In the genomic region with DNA sequence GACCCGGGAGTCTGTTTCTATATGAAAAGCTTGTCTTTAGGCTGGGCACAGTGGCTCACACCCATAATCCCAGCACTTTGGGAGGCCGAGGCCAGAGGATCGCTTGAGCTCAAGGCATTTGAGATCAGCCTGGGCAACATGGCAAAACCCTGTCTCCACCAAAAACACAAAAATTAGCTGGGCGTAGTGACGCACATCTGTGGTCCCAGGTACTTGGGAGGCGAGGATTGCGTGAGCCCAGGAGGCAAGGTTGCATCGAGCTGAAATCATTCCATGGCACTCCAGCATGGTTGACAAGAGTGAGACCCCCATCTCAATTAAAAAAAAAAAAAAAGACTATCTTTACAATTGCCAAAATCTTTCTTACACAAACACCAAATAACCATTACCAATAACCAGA, we compare ENCODE assay signal across 18 cellular contexts. TPM values are rescaled to one million over a fixed set of nuclear protein-coding genes. Genes with fewer than 3 reads are reported as not detected.
DNase-seq lines count a peak whose midpoint lies in the region; ATAC-seq and TF ChIP-seq lines count a peak whose summit lies in the region.
"Had no signal": no experiment of that assay in that cellular context is flagged by ENCODE, and none has a peak within 500 bp of the region (broad histone marks: within the 10 kb centered on the region; RNA-seq: fewer than 3 reads in every experiment).

No MANE protein-coding gene starts in this region.

- intact Hi-C loops in Calu3 (cut with micrococcal nuclease; ENCODE audit: unreplicated experiment) (loop anchor here (2.0 to 5.0 kb wide), 2 partner anchors 39 to 69 kb away; no protein-coding TSS in a partner anchor), colonic mucosa (cut with DNase I) (no loop called here), gastrocnemius medialis (cut with DNase I; ENCODE audit: low total_unique reads) (loop anchor here (5.0 kb wide), 1 partner anchor 104 kb away; the partner anchor contains the start of gene LIG3)

- no peaks in the 10 kb centered on the region for H3K27me3 Mint-ChIP-seq in Calu3 (ENCODE audit: unreplicated experiment)
- no peaks in the 10 kb centered on the region for H3K27me3 Mint-ChIP-seq in progenitor cell of endocrine pancreas
- H3K27me3 Mint-ChIP-seq: activated naive CD4-positive, alpha-beta T cell treated with anti-CD3 and anti-CD28 coated beads, Interleukin-2, amount 10 ng/mL, durations not matched to agents 7 days and 5 days had no signal

- peak overlapping the region; percentile 90 for H3K27ac Mint-ChIP-seq in Calu3 (ENCODE audit: unreplicated experiment)
- peak overlapping the region; percentile 97 for H3K27ac Mint-ChIP-seq in progenitor cell of endocrine pancreas

- H3K27ac ChIP-seq in KMS-11 (no peak overlapping the region), colonic mucosa (peak overlapping the region; percentile 18), gastrocnemius medialis (no peak overlapping the region)
- H3K27ac ChIP-seq: SJSA1 had no signal

- H3K36me3 ChIP-seq in KMS-11 (ENCODE audit: insufficient read depth) (no peaks in the 10 kb centered on the region), colonic mucosa (no peaks in the 10 kb centered on the region), BE2C (no peaks in the 10 kb centered on the region), gastrocnemius medialis (no peaks in the 10 kb centered on the region)
- H3K36me3 ChIP-seq: vagina had no signal

- H3K36me3 Mint-ChIP-seq in Calu3 (ENCODE audit: insufficient read depth, unreplicated experiment) (peaks cover 61% of the 10 kb centered on the region), progenitor cell of endocrine pancreas (ENCODE audit: insufficient read depth) (no peaks in the 10 kb centered on the region)

- H3K4me3 ChIP-seq in KMS-11 (IDR thresholded peaks at IDR 0.05; ENCODE audit: insufficient read depth, low read depth, low read length) (no peak overlapping the region), colonic mucosa (no peak overlapping the region), BE2C (ENCODE audit: low read depth, low read length) (no peak overlapping the region), gastrocnemius medialis (no peak overlapping the region)
- H3K4me3 ChIP-seq: SJSA1, vagina had no signal

- no peaks in the 10 kb centered on the region for H3K9me3 ChIP-seq in colonic mucosa
- H3K9me3 ChIP-seq in BE2C, result no peaks in the 10 kb centered on the region
- no peaks in the 10 kb centered on the region for H3K9me3 ChIP-seq in gastrocnemius medialis
- H3K9me3 ChIP-seq: vagina had no signal

- H3K9ac ChIP-seq in KMS-11 (no peak overlapping the region), colonic mucosa (ENCODE audit: low read depth in 2 of 2, low read length in 2 of 2) (no peak overlapping the region)

- no peak for ATAC-seq in gastrocnemius medialis

- no peak overlapping the region for H2AFZ ChIP-seq in KMS-11 (ENCODE audit: low read depth)

- H3K4me1 ChIP-seq in KMS-11 (ENCODE audit: low read depth, poor library complexity, severe bottlenecking) (peaks cover 67% of the 10 kb centered on the region), colonic mucosa (peaks cover 19% of the 10 kb centered on the region), BE2C (peaks cover 5% of the 10 kb centered on the region), gastrocnemius medialis (peaks cover 6 to 14% of the 10 kb centered on the region in 2 donors)

- H3K27me3 ChIP-seq in KMS-11 (ENCODE audit: insufficient read depth, low read depth) (no peaks in the 10 kb centered on the region), colonic mucosa (no peaks in the 10 kb centered on the region), BE2C (no peaks in the 10 kb centered on the region), gastrocnemius medialis (no peaks in the 10 kb centered on the region)
- H3K27me3 ChIP-seq: SJSA1, vagina had no signal

- no peaks in the 10 kb centered on the region for H4K20me1 ChIP-seq in KMS-11 (ENCODE audit: insufficient read depth)

- peaks cover 51% of the 10 kb centered on the region; the same call in 1 of the 2 replicates for H3K79me2 ChIP-seq in KMS-11 (ENCODE audit: insufficient read depth, low read depth)

- in situ Hi-C loops in gastrocnemius medialis (cut with MboI; ENCODE audit: low sequenced_read_pairs in 4 of 4), result loop anchor here in 2 of 4 donors (10.0 to 25.0 kb wide), 2 partner anchors 99 to 121 kb away; partner anchors contain the start of genes CCT6B (in 1 of the 2), LIG3 (in 1 of the 2) and ZNF830 (in 1 of the 2)

- peak overlapping the region; percentile 93 for H3K4me3 Mint-ChIP-seq in Calu3 (ENCODE audit: low read depth, unreplicated experiment)
- H3K4me3 Mint-ChIP-seq in progenitor cell of endocrine pancreas (ENCODE audit: low read depth), result peak overlapping the region; percentile 16

- H3K4me2 ChIP-seq in KMS-11, result peak overlapping the region; percentile 55; the same call in 1 of the 2 replicates

- CTCF ChIA-PET in Calu3 (lab: Charles Lee), result interaction anchor here (1.0 kb wide), 1 partner anchor 106 kb away, joined by 3 read pairs; the partner anchor contains the start of gene LIG3

- BruUV-seq in Calu3 (replicated peaks; lab: Mats Ljungman, UMichigan), result no TSS peak

- no peak for DNase-seq in Calu3
- no peak for DNase-seq in colonic mucosa
- DNase-seq in progenitor cell of endocrine pancreas (ENCODE audit: low spot score, unreplicated experiment), result no peak
- DNase-seq in KG1 (lab: John Stamatoyannopoulos, UW), result no peak
- no peak for DNase-seq in BE2C
- DNase-seq in gastrocnemius medialis, result no peak
- DNase-seq: activated CD8-positive, alpha-beta memory T cell treated with anti-CD3 and anti-CD28 coated beads for 24 hours; activated naive CD4-positive, alpha-beta T cell treated with anti-CD3 and anti-CD28 coated beads, Interleukin-2, amount 10 ng/mL, durations not matched to agents 7 days and 5 days; effector CD8-positive, alpha-beta T cell; EL; foreskin melanocyte; mesenchymal stem cell; NCI-H1417 treated with DMSO at 0.1 percent for 48 hours; nucleus accumbens; stimulated activated CD4-positive, alpha-beta T cell treated with anti-CD3 and anti-CD28 coated beads, Interleukin-4, amount 100 ng/mL, for 24 hours had no signal

- peaks cover 48% of the 10 kb centered on the region for H3K4me1 Mint-ChIP-seq in Calu3 (ENCODE audit: low read depth, unreplicated experiment)
- H3K4me1 Mint-ChIP-seq in progenitor cell of endocrine pancreas (ENCODE audit: low read depth), result peaks cover 43% of the 10 kb centered on the region

- H3K9me3 Mint-ChIP-seq in Calu3 (ENCODE audit: low read depth, unreplicated experiment), result no peaks in the 10 kb centered on the region
- H3K9me3 Mint-ChIP-seq in progenitor cell of endocrine pancreas (ENCODE audit: low read depth), result no peaks in the 10 kb centered on the region
- H3K9me3 Mint-ChIP-seq: activated naive CD4-positive, alpha-beta T cell treated with anti-CD3 and anti-CD28 coated beads, Interleukin-2, amount 10 ng/mL, durations not matched to agents 7 days and 5 days had no signal

- TF ChIP-seq CTCF in Calu3 (IDR thresholded peaks at IDR 0.05; ENCODE audit: unreplicated experiment), result no peak
- TF ChIP-seq CTCF in KMS-11 (conservative IDR thresholded peaks at IDR 0.05; ENCODE audit: low read depth, low read length), result no peak
- TF ChIP-seq CTCF in colonic mucosa (IDR thresholded peaks at IDR 0.05), result no peak
- no peak for TF ChIP-seq CTCF in progenitor cell of endocrine pancreas (IDR thresholded peaks at IDR 0.05; ENCODE audit: unreplicated experiment)
- no peak for TF ChIP-seq CTCF in BE2C (IDR thresholded peaks at IDR 0.05; ENCODE audit: low read depth, low read length)
- TF ChIP-seq CTCF in gastrocnemius medialis (IDR thresholded peaks at IDR 0.05 in 4 of 5, conservative IDR thresholded peaks at IDR 0.05 in 1 of 5), result no peak

- TF ChIP-seq POLR2A in gastrocnemius medialis (IDR thresholded peaks at IDR 0.05), result no peak

RNA-seq across cellular contexts. Expression of gene RFFL, which starts 22.7 kb away (rescaled TPM):
- total RNA-seq in Calu3 (2022) (29.2 and 35.8 TPM in 2 replicates), colonic mucosa (10 to 100 TPM; 48.4 to 82.5 TPM), progenitor cell of endocrine pancreas (34.0 and 35.2 TPM in 2 replicates), gastrocnemius medialis (10 to 100 TPM; 17.4 to 65.7 (median 35.0) TPM)
- 6.7 TPM for polyA plus RNA-seq in BE2C (2012; ENCODE audit: insufficient read depth, insufficient read length, low read depth)

RNA-seq across cellular contexts. Expression of gene RAD51D, which starts 33.5 kb away (rescaled TPM):
- total RNA-seq in Calu3 (2022) (16.8 and 17.1 TPM in 2 replicates), colonic mucosa (10 to 100 TPM in 1 of 2 donors, 1 to 10 TPM in 1; 6.1 to 17.3 TPM), progenitor cell of endocrine pancreas (16.0 and 18.8 TPM in 2 replicates), gastrocnemius medialis (1 to 10 TPM; 2.5 to 5.2 (median 2.8) TPM)
- 5.4 TPM for polyA plus RNA-seq in BE2C (2012; ENCODE audit: insufficient read depth, insufficient read length, low read depth)

RNA-seq across cellular contexts. Expression of gene FNDC8, which starts 35.3 kb away (rescaled TPM):
- total RNA-seq in Calu3 (2022) (not detected in 2 replicates), colonic mucosa (not detected), progenitor cell of endocrine pancreas (not detected in 2 replicates), gastrocnemius medialis (not detected)
- polyA plus RNA-seq in BE2C (2012; ENCODE audit: insufficient read depth, insufficient read length, low read depth), result not detected
- total RNA-seq: SJSA1, vagina had no signal

RNA-seq across cellular contexts. Expression of gene NLE1, which starts 55.9 kb away (rescaled TPM):
- total RNA-seq in Calu3 (2022) (30.0 and 33.1 TPM in 2 replicates), colonic mucosa (10 to 100 TPM in 1 of 2 donors, 1 to 10 TPM in 1; 9.1 to 18.5 TPM), progenitor cell of endocrine pancreas (18.1 and 19.5 TPM in 2 replicates), gastrocnemius medialis (10 to 100 TPM in 3 of 4 donors, 1 to 10 TPM in 1; 9.9 to 19.3 (median 11.5) TPM)
- 78.1 TPM for polyA plus RNA-seq in BE2C (2012; ENCODE audit: insufficient read depth, insufficient read length, low read depth)
